8 cellular contexts compared by ENCODE assay signal in genomic region chr5:40798012-40798855, GRCh38. TPM values are rescaled to one million over a fixed set of nuclear protein-coding genes. Genes with fewer than 3 reads are reported as not detected.
DNase-seq lines count a peak whose midpoint lies in the region; ATAC-seq and TF ChIP-seq lines count a peak whose summit lies in the region.

Gene PRKAA1, minus strand, starts transcription at chr5:40798374. Its CDS starts 185 bp downstream, at chr5:40798189.

- CTCF ChIA-PET in Panc1 (lab: Charles Lee): interaction anchor here (0.6 to 0.7 kb wide), 3 partner anchors 47 to 1213 kb away, joined by 5 to 11 read pairs (median 6); no protein-coding TSS in a partner anchor

- H3K4me3 Mint-ChIP-seq in activated T-cell treated with anti-CD3 and anti-CD28 coated beads, Interleukin-2, amount 50 U/mL, for 4 hours: peak within 1 kb of the TSS; percentile 88

- TF ChIP-seq CTCF in DOHH2 (IDR thresholded peaks at IDR 0.05; ENCODE audit: low read depth, low read length, poor library complexity, severe bottlenecking) (peak; percentile 38), Panc1 (IDR thresholded peaks at IDR 0.05) (peak; percentile 83)

- no peaks in the 10 kb centered on the region for H3K9me3 ChIP-seq in DOHH2 (ENCODE audit: control insufficient read depth, insufficient read depth, low read length)
- H3K9me3 ChIP-seq in KOPT-K1 (ENCODE audit: insufficient read depth, low read length, poor library complexity, severe bottlenecking): no peaks in the 10 kb centered on the region
- no peaks in the 10 kb centered on the region for H3K9me3 ChIP-seq in Panc1 (ENCODE audit: control insufficient read depth, insufficient read depth, low read depth, low read length)
- H3K9me3 ChIP-seq in muscle layer of duodenum (ENCODE audit: control insufficient read depth in 1 of 2, low read length in 2 of 2): no peaks in the 10 kb centered on the region

- ATAC-seq in GM21825 (IDR thresholded peaks at IDR 0.05; ENCODE audit: unreplicated experiment): peak; percentile 95
- ATAC-seq in Panc1: peak; percentile 97
- peak; percentile 92 to 94 for ATAC-seq in activated T-cell treated with anti-CD3 and anti-CD28 coated beads, Interleukin-2, amount 50 U/mL, for 4 hours
- peak; percentile 98 for ATAC-seq in esophagus mucosa

- peaks cover 8% of the 10 kb centered on the region; the same call in 1 of the 2 replicates for H4K20me1 ChIP-seq in DOHH2 (ENCODE audit: control insufficient read depth, insufficient read depth, low read depth, low read length)

- peak within 1 kb of the TSS; percentile 86 for H3K4me2 ChIP-seq in DOHH2 (ENCODE audit: low read length)

- peaks cover 6% of the 10 kb centered on the region; the same call in 1 of the 2 replicates for H3F3A ChIP-seq in DOHH2 (ENCODE audit: control insufficient read depth, insufficient read depth)

- no peaks in the 10 kb centered on the region for H3K27me3 Mint-ChIP-seq in activated T-cell treated with anti-CD3 and anti-CD28 coated beads, Interleukin-2, amount 50 U/mL, for 4 hours (ENCODE audit: low read depth)

- no peaks in the 10 kb centered on the region for H3K27me3 ChIP-seq in DOHH2 (ENCODE audit: control insufficient read depth, low read length)
- H3K27me3 ChIP-seq in Panc1 (ENCODE audit: control insufficient read depth, insufficient read depth, low read length): no peaks in the 10 kb centered on the region
- H3K27me3 ChIP-seq in muscle layer of duodenum (ENCODE audit: low read depth, low read length): no peaks in the 10 kb centered on the region

- no peaks in the 10 kb centered on the region for H3K9me3 Mint-ChIP-seq in activated T-cell treated with anti-CD3 and anti-CD28 coated beads, Interleukin-2, amount 50 U/mL, for 4 hours

- H3K9me2 ChIP-seq in DOHH2 (replicated peaks; ENCODE audit: control insufficient read depth, low read length): no peaks in the 10 kb centered on the region

- H3K4me1 ChIP-seq in DOHH2 (ENCODE audit: control insufficient read depth, low read length) (peaks cover 18% of the 10 kb centered on the region), Panc1 (ENCODE audit: control insufficient read depth, insufficient read depth, low read length) (peaks cover 17% of the 10 kb centered on the region), muscle layer of duodenum (ENCODE audit: control insufficient read depth in 1 of 2, insufficient read depth in 2 of 2, low read length in 2 of 2) (peaks cover 7 to 14% of the 10 kb centered on the region in 2 donors)

- no TSS peak for BruUV-seq in Panc1 (replicated peaks; lab: Mats Ljungman, UMichigan)

- in situ Hi-C loops in Panc1 (cut with HindIII; ENCODE audit: low pct_unique_long_range_greater_than_20kb, low sequenced_read_pairs): no loop called here

- H3K36me3 Mint-ChIP-seq in activated T-cell treated with anti-CD3 and anti-CD28 coated beads, Interleukin-2, amount 50 U/mL, for 4 hours (ENCODE audit: insufficient read depth): peaks cover 13% of the 10 kb centered on the region

- POLR2A ChIA-PET in Panc1 (lab: Charles Lee): interaction anchor here (0.6 to 0.7 kb wide), 2 partner anchors 52 to 1043 kb away, joined by 8 to 13 read pairs; no protein-coding TSS in a partner anchor

- peak; percentile 73 for DNase-seq in Panc1 (ENCODE audit: low read depth, low spot score)
- DNase-seq in activated T-cell treated with anti-CD3 and anti-CD28 coated beads, Interleukin-2, amount 50 U/mL, for 4 hours: peak; percentile 87
- peak; percentile 77 to 91 for DNase-seq in stimulated activated CD8-positive, alpha-beta memory T cell treated with anti-CD3 and anti-CD28 coated beads, Interleukin-7, amount 100 ng/mL, for 4 hours (ENCODE audit: low read depth in 2 of 2)

- peak within 1 kb of the TSS; percentile 50 for H3K27ac ChIP-seq in DOHH2 (ENCODE audit: low read depth, low read length)
- H3K27ac ChIP-seq in KOPT-K1 (ENCODE audit: low read depth, low read length, poor library complexity, severe bottlenecking): peak within 1 kb of the TSS; percentile 84
- H3K27ac ChIP-seq in Panc1 (ENCODE audit: low read length): peak within 1 kb of the TSS; percentile 94
- peak within 1 kb of the TSS; percentile 86 for H3K27ac ChIP-seq in muscle layer of duodenum (ENCODE audit: low read length)

- peaks cover 42% of the 10 kb centered on the region for H3K4me1 Mint-ChIP-seq in activated T-cell treated with anti-CD3 and anti-CD28 coated beads, Interleukin-2, amount 50 U/mL, for 4 hours (ENCODE audit: low read depth)

- intact Hi-C loops in Panc1 (cut with micrococcal nuclease; ENCODE audit: unreplicated experiment): no loop called here

- H3K36me3 ChIP-seq in DOHH2 (ENCODE audit: control insufficient read depth, low read length): peaks cover 16% of the 10 kb centered on the region
- peaks cover 10% of the 10 kb centered on the region; the same call in 1 of the 2 replicates for H3K36me3 ChIP-seq in KOPT-K1 (ENCODE audit: insufficient read depth, low read length)
- H3K36me3 ChIP-seq in Panc1 (ENCODE audit: control insufficient read depth, insufficient read depth, low read length): peaks cover 3% of the 10 kb centered on the region; the same call in 1 of the 2 replicates
- H3K36me3 ChIP-seq in muscle layer of duodenum (ENCODE audit: control insufficient read depth in 1 of 2, insufficient read depth in 2 of 2, low read length in 2 of 2): no peaks in the 10 kb centered on the region

- H3K4me3 ChIP-seq in DOHH2 (ENCODE audit: low read length): peak within 1 kb of the TSS; percentile 99
- H3K4me3 ChIP-seq in Panc1 (ENCODE audit: low read depth in 2 of 2, low read length in 2 of 2): peak within 1 kb of the TSS; percentile 96 to 99
- peak within 1 kb of the TSS; percentile 86 to 96 for H3K4me3 ChIP-seq in muscle layer of duodenum (ENCODE audit: low read depth in 1 of 2, low read length in 2 of 2)

- peaks cover 53% of the 10 kb centered on the region for H3K79me2 ChIP-seq in DOHH2 (ENCODE audit: control insufficient read depth, low read length)

RNA-seq across cellular contexts. Expression of gene PRKAA1, which starts in this region (rescaled TPM):
- total RNA-seq in Panc1 (2021; ENCODE audit: unreplicated experiment): 75.8 TPM
- polyA plus RNA-seq in Panc1 (2012; ENCODE audit: insufficient read length): 36.6 TPM
- total RNA-seq in activated T-cell treated with anti-CD3 and anti-CD28 coated beads, Interleukin-2, amount 50 U/mL, for 4 hours: 10 to 100 TPM; 48.6 to 51.4 (median 50.3) TPM
- 32.3 TPM for total RNA-seq in esophagus mucosa

Comparison
In these comparisons a context has a peak if more than half of its experiments do, and no peak if none do; other contexts are left out.
1. Peak in every context shown above with its lines: DNase-seq, ATAC-seq, H3K4me3 ChIP-seq and H3K27ac ChIP-seq.